35 cellular contexts compared by ENCODE assay signal in genomic region chr10:98248018-98248417, GRCh38. TPM values are rescaled to one million over a fixed set of nuclear protein-coding genes. Genes with fewer than 3 reads are reported as not detected.
"Had no signal": no experiment of that assay in that cellular context is flagged by ENCODE, and none has a peak within 500 bp of the region (broad histone marks: within the 10 kb centered on the region; RNA-seq: fewer than 3 reads in every experiment).

No MANE protein-coding gene starts in this region.

- H3K27ac Mint-ChIP-seq: activated CD4-positive, alpha-beta memory T cell treated with anti-CD3 and anti-CD28 coated beads, Interleukin-2, amount 10 ng/mL, durations not matched to agents 7 days and 5 days; activated CD8-positive, alpha-beta memory T cell treated with anti-CD3 and anti-CD28 coated beads, Interleukin-2, amount 10 ng/mL, durations not matched to agents 7 days and 5 days; activated naive CD4-positive, alpha-beta T cell treated with anti-CD3 and anti-CD28 coated beads, Interleukin-2, amount 50 U/mL, for 24 hours; activated naive CD8-positive, alpha-beta T cell treated with anti-CD3 and anti-CD28 coated beads, Interleukin-2, amount 10 ng/mL, durations not matched to agents 7 days and 5 days; activated T-helper 2 cell treated with anti-CD3 and anti-CD28 coated beads, Interferon-gamma antibody, Interleukin-2, Interleukin-4, amounts not matched to agents 10 μg/mL and 5 μg/mL and 100 μg/mL, durations not matched to agents 14 hours and 24 hours and 36 hours; T-cell; T-helper 17 cell had no signal

- H3K4me1 Mint-ChIP-seq: activated CD4-positive, alpha-beta memory T cell treated with anti-CD3 and anti-CD28 coated beads, Interleukin-2, amount 10 ng/mL, durations not matched to agents 7 days and 5 days; T-cell had no signal

- H3K27ac ChIP-seq: ascending aorta, cardiac muscle cell, WERI-Rb-1 had no signal

- ATAC-seq: activated CD8-positive, alpha-beta memory T cell treated with anti-CD3 and anti-CD28 coated beads, Interleukin-2, amount 10 ng/mL, durations not matched to agents 7 days and 5 days; SK-N-SH treated with all-trans-retinoic acid at 6 μM for 48 hours; T-cell; T-helper 17 cell had no signal

- H3K9me3 ChIP-seq: ascending aorta, MG63 had no signal

- H3K9me3 Mint-ChIP-seq: activated CD4-positive, alpha-beta memory T cell treated with anti-CD3 and anti-CD28 coated beads, Interleukin-2, amount 10 ng/mL, durations not matched to agents 7 days and 5 days; activated naive CD4-positive, alpha-beta T cell treated with anti-CD3 and anti-CD28 coated beads, Interleukin-2, amount 50 U/mL, for 24 hours; activated naive CD8-positive, alpha-beta T cell treated with anti-CD3 and anti-CD28 coated beads, Interleukin-2, amount 10 ng/mL, durations not matched to agents 7 days and 5 days; activated T-helper 2 cell treated with anti-CD3 and anti-CD28 coated beads, Interferon-gamma antibody, Interleukin-2, Interleukin-4, amounts not matched to agents 10 μg/mL and 5 μg/mL and 100 μg/mL, durations not matched to agents 14 hours and 24 hours and 36 hours; T-cell had no signal

- H3K4me3 Mint-ChIP-seq: activated CD4-positive, alpha-beta memory T cell treated with anti-CD3 and anti-CD28 coated beads, Interleukin-2, amount 10 ng/mL, durations not matched to agents 7 days and 5 days; activated CD8-positive, alpha-beta memory T cell treated with anti-CD3 and anti-CD28 coated beads, Interleukin-2, amount 10 ng/mL, durations not matched to agents 7 days and 5 days; activated naive CD4-positive, alpha-beta T cell treated with anti-CD3 and anti-CD28 coated beads, Interleukin-2, amount 50 U/mL, for 24 hours; activated naive CD8-positive, alpha-beta T cell treated with anti-CD3 and anti-CD28 coated beads, Interleukin-2, amount 10 ng/mL, durations not matched to agents 7 days and 5 days; T-cell; T-helper 17 cell had no signal

- H3K27me3 ChIP-seq: ascending aorta, cardiac muscle cell, MG63 had no signal

- DNase-seq: activated CD4-positive, alpha-beta memory T cell treated with anti-CD3 and anti-CD28 coated beads, Interleukin-2, amount 10 ng/mL, durations not matched to agents 7 days and 5 days; activated CD4-positive, alpha-beta T cell treated with anti-CD3 and anti-CD28 coated beads for 1 hour; activated CD4-positive, alpha-beta T cell treated with anti-CD3 and anti-CD28 coated beads for 48 hours; activated CD4-positive, CD25-positive, alpha-beta regulatory T cell; activated CD8-positive, alpha-beta memory T cell treated with anti-CD3 and anti-CD28 coated beads for 24 hours; activated CD8-positive, alpha-beta memory T cell treated with anti-CD3 and anti-CD28 coated beads, Interleukin-2, amount 10 ng/mL, durations not matched to agents 7 days and 5 days; activated CD8-positive, alpha-beta memory T cell treated with anti-CD3 and anti-CD28 coated beads, Interleukin-2, amount 50 U/mL, for 48 hours; activated gamma-delta T cell; activated naive CD4-positive, alpha-beta T cell treated with Interleukin-2 at 50 U/mL for 16 hours; activated naive CD8-positive, alpha-beta T cell treated with anti-CD3 and anti-CD28 coated beads, Interleukin-2, amount 10 ng/mL, durations not matched to agents 7 days and 5 days; amygdala; Kasumi-1; KG1; MG63; NCI-H1048; NCI-H1105 treated with DMSO at 0.1 percent for 48 hours; NCI-H1436; NCI-H1694; NCI-H1930; NCI-H2081 treated with DMSO at 0.1 percent for 48 hours; NCI-H226; NCI-H446 treated with DMSO at 0.1 percent for 48 hours; NCI-H524; NCI-H69; SHP77; T-helper 17 cell; T-helper 9 cell; WERI-Rb-1 had no signal

- H3K4me3 ChIP-seq: ascending aorta, cardiac muscle cell, MG63 had no signal

- H3K27me3 Mint-ChIP-seq: activated CD4-positive, alpha-beta memory T cell treated with anti-CD3 and anti-CD28 coated beads, Interleukin-2, amount 10 ng/mL, durations not matched to agents 7 days and 5 days; activated CD8-positive, alpha-beta memory T cell treated with anti-CD3 and anti-CD28 coated beads, Interleukin-2, amount 10 ng/mL, durations not matched to agents 7 days and 5 days; activated naive CD4-positive, alpha-beta T cell treated with anti-CD3 and anti-CD28 coated beads, Interleukin-2, amount 50 U/mL, for 24 hours; activated naive CD8-positive, alpha-beta T cell treated with anti-CD3 and anti-CD28 coated beads, Interleukin-2, amount 10 ng/mL, durations not matched to agents 7 days and 5 days; T-cell; T-helper 17 cell had no signal

RNA-seq across cellular contexts. Expression of gene LOXL4, which starts 20.0 kb away (rescaled TPM):
- total RNA-seq: activated CD4-positive, alpha-beta memory T cell treated with anti-CD3 and anti-CD28 coated beads, Interleukin-2, amount 10 ng/mL, durations not matched to agents 7 days and 5 days; activated CD8-positive, alpha-beta memory T cell treated with anti-CD3 and anti-CD28 coated beads, Interleukin-2, amount 10 ng/mL, durations not matched to agents 7 days and 5 days; activated naive CD8-positive, alpha-beta T cell treated with anti-CD3 and anti-CD28 coated beads, Interleukin-2, amount 10 ng/mL, durations not matched to agents 7 days and 5 days; activated T-helper 2 cell treated with anti-CD3 and anti-CD28 coated beads, Interferon-gamma antibody, Interleukin-2, Interleukin-4, amounts not matched to agents 10 μg/mL and 5 μg/mL and 100 μg/mL, durations not matched to agents 14 hours and 24 hours and 36 hours; SK-MEL-5; T-helper 17 cell had no signal
